In the genomic region with DNA sequence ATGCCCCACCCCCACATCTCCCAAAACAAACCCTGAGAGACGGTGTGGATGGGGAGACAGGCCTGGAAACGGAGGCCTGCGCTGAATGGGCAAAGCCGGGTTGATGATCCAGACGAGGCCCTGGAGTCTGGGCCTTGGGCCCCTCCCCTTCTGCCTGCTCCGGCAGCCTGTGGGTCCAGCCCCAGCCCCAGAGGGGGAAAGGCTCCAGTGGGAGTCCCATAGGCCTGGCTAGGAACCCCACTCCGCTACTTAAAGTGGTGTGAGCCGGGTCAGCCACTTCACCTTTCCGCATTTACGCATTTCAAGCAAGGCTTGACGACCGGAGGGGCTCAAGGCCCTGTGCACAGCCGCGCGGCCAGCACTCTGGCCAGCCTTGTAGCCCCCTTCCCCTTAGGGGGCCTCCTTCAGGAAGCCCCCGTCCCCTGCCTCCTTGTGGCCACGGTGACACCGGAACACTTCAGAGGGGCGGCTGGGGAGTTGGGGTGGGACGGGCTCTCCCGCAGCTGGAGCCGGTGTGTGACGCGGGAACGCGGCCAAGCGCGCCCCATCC, we compare ENCODE assay signal across 9 cellular contexts. TPM values are rescaled to one million over a fixed set of nuclear protein-coding genes. Genes with fewer than 3 reads are reported as not detected.
DNase-seq lines count a peak whose midpoint lies in the region; ATAC-seq and TF ChIP-seq lines count a peak whose summit lies in the region.
"Had no signal": no experiment of that assay in that cellular context is flagged by ENCODE, and none has a peak within 500 bp of the region (broad histone marks: within the 10 kb centered on the region; RNA-seq: fewer than 3 reads in every experiment).

No MANE protein-coding gene starts in this region.

- POLR2A ChIA-PET in HEK293T (lab: Yijun Ruan, JAX) = no interaction called here

- TF ChIP-seq CTCF in brain microvascular endothelial cell (IDR thresholded peaks at IDR 0.05; ENCODE audit: low read depth, low read length, missing control alignments) = no peak

- peaks cover 74% of the 10 kb centered on the region for H3K4me1 ChIP-seq in mononuclear cell (ENCODE audit: insufficient read depth, low read length)

- CTCF ChIA-PET in HEK293T (lab: Yijun Ruan, JAX) = no interaction called here

- in situ Hi-C loops in brain microvascular endothelial cell (cut with HindIII; ENCODE audit: low pct_ligation_motif_present, low sequenced_read_pairs) = no loop called here

- intact Hi-C loops in Right ventricle myocardium inferior (cut with DNase I) (loop anchor here (2.0 kb wide), 1 partner anchor 18 kb away; no protein-coding TSS in a partner anchor), cardiac septum (cut with DNase I) (no loop called here)

- no peaks in the 10 kb centered on the region for H3K36me3 ChIP-seq in brain microvascular endothelial cell (replicated peaks)

- no peak overlapping the region for H3K27ac ChIP-seq in brain microvascular endothelial cell

- H3K27me3 ChIP-seq in brain microvascular endothelial cell (replicated peaks) (no peaks in the 10 kb centered on the region), mononuclear cell (ENCODE audit: insufficient read depth, low read length) (peaks cover 9% of the 10 kb centered on the region)

- peak; percentile 75 for DNase-seq in Right ventricle myocardium inferior (ENCODE audit: missing footprints)
- no peak for DNase-seq in cardiac septum (ENCODE audit: low spot score)
- no peak for DNase-seq in brain microvascular endothelial cell
- DNase-seq in activated CD4-positive, alpha-beta T cell treated with anti-CD3 and anti-CD28 coated beads, Interleukin-2, amount 50 U/mL, for 1 hour = no peak
- no peak for DNase-seq in HEK293T (ENCODE audit: extremely low spot score)
- no peak for DNase-seq in stimulated activated CD4-positive, alpha-beta T cell treated with anti-CD3 and anti-CD28 coated beads, Interleukin-2, amount 100 ng/mL, for 48 hours

- ATAC-seq in Right ventricle myocardium inferior (peak; percentile 24), GM18909 (IDR thresholded peaks at IDR 0.05; ENCODE audit: poor library complexity, unreplicated experiment) (no peak)

- H3K4me3 ChIP-seq in brain microvascular endothelial cell (ENCODE audit: low read depth, low read length) = peak overlapping the region; percentile 5
- peak overlapping the region; percentile 45 for H3K4me3 ChIP-seq in mononuclear cell (ENCODE audit: low read length)

- no peaks in the 10 kb centered on the region for H3K9me3 ChIP-seq in mononuclear cell (ENCODE audit: low read depth, low read length)
- H3K9me3 ChIP-seq: mucosa of descending colon had no signal

TF ChIP-seq in HEK293T, 16 proteins besides CTCF, POLR2A, EP300 and RAD21:
- TF ChIP-seq BHLHE40 (IDR thresholded peaks at IDR 0.05; ENCODE audit: borderline replicate concordance) = no peak
- TF ChIP-seq FOXK2 (IDR thresholded peaks at IDR 0.05) = no peak
- no peak for TF ChIP-seq FOXM1 (IDR thresholded peaks at IDR 0.05; ENCODE audit: borderline replicate concordance)
- no peak for TF ChIP-seq FOXA1 (IDR thresholded peaks at IDR 0.05)
- TF ChIP-seq ARNT (IDR thresholded peaks at IDR 0.05) = no peak
- TF ChIP-seq HDGF (IDR thresholded peaks at IDR 0.05; ENCODE audit: borderline replicate concordance) = no peak
- TF ChIP-seq L3MBTL2 (conservative IDR thresholded peaks at IDR 0.05) = no peak
- no peak for TF ChIP-seq TARDBP (IDR thresholded peaks at IDR 0.05)
- TF ChIP-seq SP1 (IDR thresholded peaks at IDR 0.05) = no peak
- TF ChIP-seq SUZ12 (IDR thresholded peaks at IDR 0.05) = no peak
- no peak for TF ChIP-seq CTBP1 (IDR thresholded peaks at IDR 0.05; ENCODE audit: borderline replicate concordance)

RNA-seq across cellular contexts. Expression of a gene that starts 0.6 kb away (rescaled TPM):
- total RNA-seq in Right ventricle myocardium inferior (56.5 TPM), cardiac septum (31.3 TPM), mononuclear cell (410 TPM)

RNA-seq across cellular contexts. Expression of a gene that starts 28.1 kb away (rescaled TPM):
- 1.2 TPM for total RNA-seq in Right ventricle myocardium inferior
- total RNA-seq in cardiac septum = 0.46 TPM
- not detected for total RNA-seq in mononuclear cell

RNA-seq across cellular contexts. Expression of a gene that starts 38.6 kb away (rescaled TPM):
- total RNA-seq in Right ventricle myocardium inferior (not detected), cardiac septum (not detected), mononuclear cell (not detected)
- total RNA-seq: mucosa of descending colon had no signal
